In the genomic region with DNA sequence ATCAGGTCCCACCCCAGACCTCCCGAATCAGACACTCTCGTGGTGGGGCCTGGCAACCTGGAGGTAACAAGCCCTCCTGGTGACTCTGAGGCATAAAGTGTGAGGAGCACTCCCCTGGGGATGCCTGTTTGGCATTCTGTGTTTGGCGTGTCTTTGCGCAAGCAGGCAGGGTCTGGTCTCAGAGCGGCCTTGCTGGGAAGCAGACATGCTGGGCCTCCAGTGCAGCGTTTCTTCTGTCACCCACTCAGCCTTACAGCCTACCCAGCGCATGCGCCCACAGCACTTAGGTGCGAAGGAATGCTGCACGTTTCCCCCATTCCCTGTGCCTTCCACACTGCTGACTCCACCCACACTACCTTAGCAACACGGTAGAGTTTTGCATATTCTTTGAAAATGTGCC, we compare ENCODE assay signal across 15 cellular contexts. TPM values are rescaled to one million over a fixed set of nuclear protein-coding genes. Genes with fewer than 3 reads are reported as not detected.
A peak's percentile ranks its signal among the peaks of the same experiment; 100 is the strongest.
DNase-seq lines count a peak whose midpoint lies in the region.
"Had no signal": no experiment of that assay in that cellular context is flagged by ENCODE, and none has a peak within 500 bp of the region (broad histone marks: within the 10 kb centered on the region; RNA-seq: fewer than 3 reads in every experiment).

No MANE protein-coding gene starts in this region.

- no peaks in the 10 kb centered on the region for H3K9me2 ChIP-seq in Karpas-422 (replicated peaks; ENCODE audit: insufficient read depth, low read length)

- no peak overlapping the region for H3K9ac ChIP-seq in Karpas-422 (ENCODE audit: low read length)
- H3K9ac ChIP-seq: KMS-11 had no signal

- H3K4me3 ChIP-seq in Karpas-422 (ENCODE audit: low read length) (peak overlapping the region; percentile 28; the same call in 1 of the 2 replicates), skin epidermis (no peak overlapping the region)
- H3K4me3 ChIP-seq: testis had no signal

- H3K27me3 Mint-ChIP-seq in activated CD4-positive, alpha-beta T cell treated with anti-CD3 and anti-CD28 coated beads, Interleukin-2, amount 10 ng/mL, durations not matched to agents 24 days and 14 days, result no peaks in the 10 kb centered on the region
- no peaks in the 10 kb centered on the region for H3K27me3 Mint-ChIP-seq in activated naive CD8-positive, alpha-beta T cell treated with anti-CD3 and anti-CD28 coated beads for 36 hours

- H3K36me3 ChIP-seq in Karpas-422 (ENCODE audit: insufficient read depth, low read length), result no peaks in the 10 kb centered on the region

- peaks cover 72% of the 10 kb centered on the region for H3K4me1 Mint-ChIP-seq in activated CD4-positive, alpha-beta T cell treated with anti-CD3 and anti-CD28 coated beads, Interleukin-2, amount 10 ng/mL, durations not matched to agents 24 days and 14 days
- peaks cover 82% of the 10 kb centered on the region for H3K4me1 Mint-ChIP-seq in activated naive CD8-positive, alpha-beta T cell treated with anti-CD3 and anti-CD28 coated beads for 36 hours

- peak overlapping the region; percentile 48 for H3K4me2 ChIP-seq in Karpas-422 (ENCODE audit: low read depth, low read length, poor library complexity, severe bottlenecking)
- H3K4me2 ChIP-seq: KMS-11 had no signal

- intact Hi-C loops in activated CD4-positive, alpha-beta T cell treated with anti-CD3 and anti-CD28 coated beads, Interleukin-2, amount 10 ng/mL, durations not matched to agents 24 days and 14 days (cut with micrococcal nuclease), result loop anchor here (2.0 to 5.0 kb wide), 2 partner anchors 17 to 51 kb away; a partner anchor contains a TSS

- H4K20me1 ChIP-seq in Karpas-422 (ENCODE audit: insufficient read depth, low read depth, low read length), result no peaks in the 10 kb centered on the region

- peak overlapping the region; percentile 43; the same call in 1 of the 2 replicates for H2AFZ ChIP-seq in Karpas-422 (ENCODE audit: low read length)

- no peak overlapping the region for H3K27ac ChIP-seq in Karpas-422 (ENCODE audit: low read length)
- peak overlapping the region in 14 of 21 experiments; percentile 9 to 87 (median 62) for H3K27ac ChIP-seq in skin epidermis
- H3K27ac ChIP-seq: KMS-11, testis, VCaP had no signal

- H3K9me3 ChIP-seq in Karpas-422 (ENCODE audit: low read length), result no peaks in the 10 kb centered on the region
- H3K9me3 ChIP-seq: testis had no signal

- no peaks in the 10 kb centered on the region for H3K36me3 Mint-ChIP-seq in activated CD4-positive, alpha-beta T cell treated with anti-CD3 and anti-CD28 coated beads, Interleukin-2, amount 10 ng/mL, durations not matched to agents 24 days and 14 days (ENCODE audit: low read depth)
- peaks cover 5% of the 10 kb centered on the region for H3K36me3 Mint-ChIP-seq in activated naive CD8-positive, alpha-beta T cell treated with anti-CD3 and anti-CD28 coated beads for 36 hours

- peaks cover 12% of the 10 kb centered on the region for H3K4me1 ChIP-seq in Karpas-422 (ENCODE audit: low read length)

- DNase-seq in activated CD4-positive, alpha-beta T cell treated with anti-CD3 and anti-CD28 coated beads, Interleukin-2, amount 10 ng/mL, durations not matched to agents 24 days and 14 days, result no peak
- no peak for DNase-seq in activated CD4-positive, alpha-beta T cell treated with anti-CD3 and anti-CD28 coated beads, Interleukin-2, amount 50 U/mL, for 1 hour
- DNase-seq in Karpas-422 (no peak), D341Med (ENCODE audit: low spot score) (no peak), UCSD-AML1 (lab: John Stamatoyannopoulos, UW; ENCODE audit: unreplicated experiment) (no peak), iPS-NIHi11 (ENCODE audit: low spot score) (no peak)
- DNase-seq in activated naive CD8-positive, alpha-beta T cell treated with anti-CD3 and anti-CD28 coated beads for 36 hours, result no peak
- DNase-seq: ACHN, NCI-H1930, NCI-H774, SHP77 treated with DMSO at 0.1 percent for 48 hours, testis had no signal

- peak overlapping the region; percentile 78 for H3K4me3 Mint-ChIP-seq in activated CD4-positive, alpha-beta T cell treated with anti-CD3 and anti-CD28 coated beads, Interleukin-2, amount 10 ng/mL, durations not matched to agents 24 days and 14 days
- peak overlapping the region; percentile 76 for H3K4me3 Mint-ChIP-seq in activated naive CD8-positive, alpha-beta T cell treated with anti-CD3 and anti-CD28 coated beads for 36 hours

- no peaks in the 10 kb centered on the region for H3K9me3 Mint-ChIP-seq in activated CD4-positive, alpha-beta T cell treated with anti-CD3 and anti-CD28 coated beads, Interleukin-2, amount 10 ng/mL, durations not matched to agents 24 days and 14 days
- peaks cover 7% of the 10 kb centered on the region for H3K9me3 Mint-ChIP-seq in activated naive CD8-positive, alpha-beta T cell treated with anti-CD3 and anti-CD28 coated beads for 36 hours

- no peaks in the 10 kb centered on the region for H3K27me3 ChIP-seq in Karpas-422 (ENCODE audit: low read length)
- H3K27me3 ChIP-seq: testis had no signal

- H3K79me2 ChIP-seq in Karpas-422 (ENCODE audit: low read length), result no peaks in the 10 kb centered on the region

- peak overlapping the region; percentile 98 for H3K27ac Mint-ChIP-seq in activated CD4-positive, alpha-beta T cell treated with anti-CD3 and anti-CD28 coated beads, Interleukin-2, amount 10 ng/mL, durations not matched to agents 24 days and 14 days
- H3K27ac Mint-ChIP-seq in activated naive CD8-positive, alpha-beta T cell treated with anti-CD3 and anti-CD28 coated beads for 36 hours, result peak overlapping the region; percentile 99

RNA-seq across cellular contexts. Expression of a gene that starts 7.4 kb away (rescaled TPM):
- 6.1 and 6.4 TPM in 2 replicates for total RNA-seq in activated CD4-positive, alpha-beta T cell treated with anti-CD3 and anti-CD28 coated beads, Interleukin-2, amount 10 ng/mL, durations not matched to agents 24 days and 14 days
- total RNA-seq in Karpas-422 (2014; rRNA removed; shearing (Covaris generic); ENCODE audit: low replicate concordance), result 0.71 and 1.2 TPM in 2 replicates
- 1 to 10 TPM; 1.5 to 1.6 TPM for total RNA-seq in activated naive CD8-positive, alpha-beta T cell treated with anti-CD3 and anti-CD28 coated beads for 36 hours

RNA-seq across cellular contexts. Expression of a gene that starts 49.5 kb away (rescaled TPM):
- total RNA-seq in activated CD4-positive, alpha-beta T cell treated with anti-CD3 and anti-CD28 coated beads, Interleukin-2, amount 10 ng/mL, durations not matched to agents 24 days and 14 days, result 25.1 and 28.5 TPM in 2 replicates
- 0.18 and 0.56 TPM in 2 replicates for total RNA-seq in Karpas-422 (2014; rRNA removed; shearing (Covaris generic); ENCODE audit: low replicate concordance)
- 10 to 100 TPM; 34.9 to 38.8 TPM for total RNA-seq in activated naive CD8-positive, alpha-beta T cell treated with anti-CD3 and anti-CD28 coated beads for 36 hours

Comparison
In these comparisons a context has a peak if more than half of its experiments do, and no peak if none do; other contexts are left out.
1. RNA of a gene that starts 49.5 kb away (total RNA-seq): 34.9 to 38.8 TPM in activated naive CD8-positive, alpha-beta T cell treated with anti-CD3 and anti-CD28 coated beads for 36 hours and 25.1 to 28.5 TPM in activated CD4-positive, alpha-beta T cell treated with anti-CD3 and anti-CD28 coated beads, Interleukin-2, amount 10 ng/mL, durations not matched to agents 24 days and 14 days; 0.18 to 0.56 TPM in Karpas-422; every median in the first group is over 10 times any median in the second.